Comparison of ENCODE assay signal across 13 cellular contexts in genomic region chr12:14896477-14897184, GRCh38. TPM values are rescaled to one million over a fixed set of nuclear protein-coding genes. Genes with fewer than 3 reads are reported as not detected.
A peak's percentile ranks its signal among the peaks of the same experiment; 100 is the strongest.
DNase-seq lines count a peak whose midpoint lies in the region; ATAC-seq and TF ChIP-seq lines count a peak whose summit lies in the region.
"Had no signal": no experiment of that assay in that cellular context is flagged by ENCODE, and none has a peak within 500 bp of the region (broad histone marks: within the 10 kb centered on the region; RNA-seq: fewer than 3 reads in every experiment).

No MANE protein-coding gene starts in this region.

- peak overlapping the region; percentile 0 for H3K9ac ChIP-seq in muscle layer of colon (ENCODE audit: low read length)
- H3K9ac ChIP-seq: KMS-11 had no signal

- no peaks in the 10 kb centered on the region for H3K4me1 ChIP-seq in ectodermal cell (ENCODE audit: control insufficient read depth, insufficient read depth, low read length)
- H3K4me1 ChIP-seq in muscle layer of colon (ENCODE audit: insufficient read depth, low read length): peaks cover 8% of the 10 kb centered on the region

- H3K9me3 Mint-ChIP-seq in progenitor cell of endocrine pancreas (ENCODE audit: low read depth) (peaks cover 3% of the 10 kb centered on the region), natural killer cell (no peaks in the 10 kb centered on the region)
- H3K9me3 Mint-ChIP-seq: activated naive CD4-positive, alpha-beta T cell treated with anti-CD3 and anti-CD28 coated beads, Interleukin-2, amount 50 U/mL, for 24 hours; nephron progenitor cell had no signal

- H3K36me3 ChIP-seq in ectodermal cell (ENCODE audit: control insufficient read depth, insufficient read depth, low read length) (no peaks in the 10 kb centered on the region), muscle layer of colon (ENCODE audit: insufficient read depth, low read length) (no peaks in the 10 kb centered on the region)

- H3K4me3 ChIP-seq in ectodermal cell (ENCODE audit: insufficient read depth, low read depth, low read length) (no peak overlapping the region), muscle layer of colon (ENCODE audit: low read depth in 1 of 2, low read length in 2 of 2) (no peak overlapping the region)

- H3K9me3 ChIP-seq in ectodermal cell (ENCODE audit: control insufficient read depth, low read length): no peaks in the 10 kb centered on the region
- no peaks in the 10 kb centered on the region for H3K9me3 ChIP-seq in muscle layer of colon (ENCODE audit: low read length)

- H3K36me3 Mint-ChIP-seq in progenitor cell of endocrine pancreas (ENCODE audit: insufficient read depth): no peaks in the 10 kb centered on the region
- H3K36me3 Mint-ChIP-seq in natural killer cell: no peaks in the 10 kb centered on the region

- intact Hi-C loops in natural killer cell (cut with micrococcal nuclease): no loop called here

- no peak overlapping the region for H3K4me3 Mint-ChIP-seq in progenitor cell of endocrine pancreas (ENCODE audit: low read depth)
- no peak overlapping the region for H3K4me3 Mint-ChIP-seq in natural killer cell
- H3K4me3 Mint-ChIP-seq: activated naive CD4-positive, alpha-beta T cell treated with anti-CD3 and anti-CD28 coated beads, Interleukin-2, amount 50 U/mL, for 24 hours; nephron progenitor cell had no signal

- 93 to 98% methylated on average over 7 of the region's 7 CpGs for WGBS in ectodermal cell, 2 experiments

- H3K4me1 Mint-ChIP-seq in progenitor cell of endocrine pancreas (ENCODE audit: low read depth) (peaks cover 10% of the 10 kb centered on the region), natural killer cell (no peaks in the 10 kb centered on the region)
- H3K4me1 Mint-ChIP-seq: activated naive CD4-positive, alpha-beta T cell treated with anti-CD3 and anti-CD28 coated beads, Interleukin-2, amount 50 U/mL, for 24 hours had no signal

- no peaks in the 10 kb centered on the region for H3K27me3 ChIP-seq in ectodermal cell (ENCODE audit: control insufficient read depth, insufficient read depth, low read length, poor library complexity, severe bottlenecking)
- no peaks in the 10 kb centered on the region for H3K27me3 ChIP-seq in muscle layer of colon (ENCODE audit: control insufficient read depth in 1 of 2, insufficient read depth in 2 of 2, low read length in 2 of 2)

- H3K27ac Mint-ChIP-seq in progenitor cell of endocrine pancreas: no peak overlapping the region
- H3K27ac Mint-ChIP-seq in natural killer cell: no peak overlapping the region
- H3K27ac Mint-ChIP-seq: activated naive CD4-positive, alpha-beta T cell treated with anti-CD3 and anti-CD28 coated beads, Interleukin-2, amount 50 U/mL, for 24 hours; nephron progenitor cell had no signal

- peak; percentile 13 for DNase-seq in AG08395 (ENCODE audit: low spot score)
- DNase-seq in NCI-H69 (lab: John Stamatoyannopoulos, UW): peak; percentile 4
- DNase-seq in progenitor cell of endocrine pancreas (ENCODE audit: low spot score, unreplicated experiment): no peak
- DNase-seq in islet precursor cell: no peak
- DNase-seq in NOMO-1 treated with dmso at 0.1 percent for 144 hours (lab: John Stamatoyannopoulos, UW; ENCODE audit: unreplicated experiment): no peak
- no peak for DNase-seq in natural killer cell
- DNase-seq: activated CD4-positive, CD25-positive, alpha-beta regulatory T cell treated with anti-CD3 and anti-CD28 coated beads, Interleukin-2, amount 50 U/mL, for 72 hours; foreskin melanocyte; nephron progenitor cell had no signal

- H3K27me3 Mint-ChIP-seq in progenitor cell of endocrine pancreas: no peaks in the 10 kb centered on the region
- H3K27me3 Mint-ChIP-seq in natural killer cell (ENCODE audit: low read depth in 2 of 2): peaks cover 4 to 6% of the 10 kb centered on the region in 2 donors
- H3K27me3 Mint-ChIP-seq: activated naive CD4-positive, alpha-beta T cell treated with anti-CD3 and anti-CD28 coated beads, Interleukin-2, amount 50 U/mL, for 24 hours had no signal

- no peak for ATAC-seq in natural killer cell

- H3K27ac ChIP-seq in ectodermal cell (ENCODE audit: insufficient read depth, low read depth, low read length, poor library complexity, severe bottlenecking): peak overlapping the region; percentile 26
- H3K27ac ChIP-seq in muscle layer of colon (ENCODE audit: low read depth, low read length): no peak overlapping the region
- H3K27ac ChIP-seq: KMS-11 had no signal

- TF ChIP-seq CTCF in progenitor cell of endocrine pancreas (IDR thresholded peaks at IDR 0.05; ENCODE audit: unreplicated experiment): no peak
- no peak for TF ChIP-seq CTCF in natural killer cell (IDR thresholded peaks at IDR 0.05)

RNA-seq across cellular contexts. Expression of gene MGP, which starts 11.0 kb away (rescaled TPM):
- polyA plus RNA-seq in ectodermal cell (2013, experiment 1 of 4): not detected
- not detected for polyA plus RNA-seq in ectodermal cell (2013, experiment 2 of 4)
- not detected for polyA plus RNA-seq in ectodermal cell (2013, experiment 3 of 4)
- not detected for polyA plus RNA-seq in ectodermal cell (2013, experiment 4 of 4)
- total RNA-seq in progenitor cell of endocrine pancreas (not detected in 2 replicates), natural killer cell (1 to 10 TPM in 1 of 3 donors, under 1 TPM in 1, not detected in 1; 0.89 to 1.1 TPM)

RNA-seq across cellular contexts. Expression of gene ERP27, which starts 41.7 kb away (rescaled TPM):
- not detected for polyA plus RNA-seq in ectodermal cell (2013, experiment 1 of 4)
- not detected for polyA plus RNA-seq in ectodermal cell (2013, experiment 2 of 4)
- polyA plus RNA-seq in ectodermal cell (2013, experiment 3 of 4): not detected
- polyA plus RNA-seq in ectodermal cell (2013, experiment 4 of 4): not detected
- 22.8 and 23.1 TPM in 2 replicates for total RNA-seq in progenitor cell of endocrine pancreas
- 10 to 100 TPM in 2 of 3 donors, 1 to 10 TPM in 1; 9.8 to 15.2 (median 12.3) TPM for total RNA-seq in natural killer cell

RNA-seq across cellular contexts. Expression of gene ART4, which starts 53.3 kb away (rescaled TPM):
- polyA plus RNA-seq in ectodermal cell (2013, experiment 1 of 4): 0.07 TPM
- 0.16 TPM for polyA plus RNA-seq in ectodermal cell (2013, experiment 2 of 4)
- 0.43 TPM for polyA plus RNA-seq in ectodermal cell (2013, experiment 3 of 4)
- 0.08 TPM for polyA plus RNA-seq in ectodermal cell (2013, experiment 4 of 4)
- 0.18 and 0.29 TPM in 2 replicates for total RNA-seq in progenitor cell of endocrine pancreas
- total RNA-seq in natural killer cell: not detected

Comparison
In these comparisons a context has a peak if more than half of its experiments do, and no peak if none do; other contexts are left out.
1. DNase-seq: peak in AG08395 (single experiment) and NCI-H69 (single experiment); none in progenitor cell of endocrine pancreas (single experiment), islet precursor cell (single experiment), NOMO-1 treated with dmso at 0.1 percent for 144 hours (single experiment) and natural killer cell (single experiment).